In the genomic region with DNA sequence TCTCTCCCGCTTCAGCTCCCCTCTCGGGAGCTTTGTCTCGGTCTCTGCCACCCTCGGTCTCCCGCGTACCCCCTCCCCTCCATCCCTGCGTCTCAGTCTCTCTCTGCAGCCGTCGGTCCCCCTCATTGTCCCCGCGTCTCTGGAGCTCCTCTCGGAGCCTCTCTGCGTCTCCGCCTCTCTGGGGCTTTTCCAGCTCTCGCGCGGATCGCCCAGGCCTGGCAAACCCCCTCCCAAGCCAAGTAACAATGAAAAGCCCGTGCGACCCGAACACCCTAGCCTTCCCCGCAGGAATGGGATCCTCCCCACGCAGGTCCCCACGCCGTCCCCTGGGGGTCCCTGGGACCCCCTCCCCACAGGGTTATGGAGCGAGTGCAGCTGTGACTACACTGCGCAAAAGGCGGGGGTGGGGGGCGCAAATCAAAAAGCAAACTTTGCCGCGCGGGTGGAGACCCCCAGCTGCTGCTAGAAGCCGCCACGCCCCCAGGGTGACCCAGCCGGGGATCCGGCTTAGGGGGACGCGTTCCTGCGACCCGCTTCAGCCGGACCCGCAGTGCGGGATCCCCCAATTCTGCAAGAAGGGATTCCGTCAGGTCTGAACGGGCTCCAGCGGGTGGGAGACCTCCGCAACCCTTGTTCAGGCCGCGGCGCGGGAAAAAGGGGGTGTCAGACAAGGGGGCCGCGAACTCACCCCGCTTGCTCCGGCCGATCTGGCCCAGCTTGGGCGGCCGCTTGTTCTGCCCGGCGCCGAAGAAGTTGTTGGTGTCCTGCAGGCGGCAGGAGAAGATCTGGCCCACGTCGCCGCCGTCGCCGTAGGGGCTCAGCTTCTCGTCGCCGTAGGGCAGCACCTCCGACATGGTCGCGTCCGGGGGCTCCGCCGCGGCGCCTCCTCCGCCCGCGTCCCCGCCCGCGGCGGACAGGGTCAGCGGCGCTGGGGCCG, we compare ENCODE assay signal across 8 cellular contexts. TPM values are rescaled to one million over a fixed set of nuclear protein-coding genes. Genes with fewer than 3 reads are reported as not detected.
DNase-seq lines count a peak whose midpoint lies in the region; ATAC-seq and TF ChIP-seq lines count a peak whose summit lies in the region.

No MANE protein-coding gene starts in this region.

- H3K36me3 ChIP-seq in liver (ENCODE audit: control insufficient read depth in 4 of 4, insufficient read depth in 3 of 4, low read depth in 1 of 4, low read length in 3 of 4) (no peaks in the 10 kb centered on the region), tibial nerve (no peaks in the 10 kb centered on the region)

- under 1% methylated on average over 89 of the region's 89 CpGs for WGBS in liver
- WGBS in tibial nerve, 2 donors: 1% methylated on average over 46 to 51 of the region's 89 CpGs

- H3K27me3 ChIP-seq in liver (ENCODE audit: control insufficient read depth in 4 of 4, insufficient read depth in 4 of 4, low read length in 3 of 4) (no peaks in the 10 kb centered on the region), tibial nerve (peaks cover 0 to 67% of the 10 kb centered on the region in 2 donors)

- peak overlapping the region; percentile 71 to 85 for H3K27ac ChIP-seq in liver (ENCODE audit: low read depth in 1 of 2, low read length in 2 of 2)
- H3K27ac ChIP-seq in tibial nerve: peak overlapping the region in 1 of 4 donors; percentile 47

- H3K4me1 ChIP-seq in liver (ENCODE audit: control insufficient read depth in 4 of 4, insufficient read depth in 4 of 4, low read length in 3 of 4): peaks cover 11 to 57% (median 44%) of the 10 kb centered on the region in 4 donors
- peaks cover 0 to 39% (median 16%) of the 10 kb centered on the region in 4 donors for H3K4me1 ChIP-seq in tibial nerve

- TF ChIP-seq EP300 in tibial nerve (IDR thresholded peaks at IDR 0.05): no peak

- TF ChIP-seq CTCF in liver (IDR thresholded peaks at IDR 0.05; ENCODE audit: low read depth, low read length, missing input control) (no peak), tibial nerve (IDR thresholded peaks at IDR 0.05) (no peak), omental fat pad (IDR thresholded peaks at IDR 0.05) (no peak)

- DNase-seq in Right ventricle myocardium inferior (ENCODE audit: missing footprints) (peak; percentile 53), Right ventricle myocardium superior (no peak), T47D (ENCODE audit: low read depth in 1 of 2, low spot score in 1 of 2) (peak; percentile 28 to 29), tibial nerve (ENCODE audit: low spot score in 2 of 2) (no peak), omental fat pad (ENCODE audit: low spot score) (no peak)

- TF ChIP-seq RAD21 in liver (IDR thresholded peaks at IDR 0.05): no peak

- peak overlapping the region; percentile 36 to 76 for H3K9ac ChIP-seq in liver (ENCODE audit: low read depth in 1 of 2, low read length in 2 of 2)

- ATAC-seq in Right ventricle myocardium inferior: no peak
- ATAC-seq in Right ventricle myocardium superior (ENCODE audit: poor library complexity): no peak
- ATAC-seq in omental fat pad (ENCODE audit: low FRiP score): no peak
- ATAC-seq in GM18867 (IDR thresholded peaks at IDR 0.05; ENCODE audit: unreplicated experiment): no peak
- ATAC-seq in GM21723 (IDR thresholded peaks at IDR 0.05; ENCODE audit: unreplicated experiment): no peak

- no peak for TF ChIP-seq POLR2A in tibial nerve (IDR thresholded peaks at IDR 0.05)

- intact Hi-C loops in Right ventricle myocardium inferior (cut with DNase I) (no loop called here), Right ventricle myocardium superior (cut with DNase I) (no loop called here)

- H3K4me3 ChIP-seq in liver (ENCODE audit: low read depth in 1 of 3, low read length in 3 of 3): peak overlapping the region; percentile 80 to 88 (median 87)
- peak overlapping the region; percentile 25 to 70 (median 38) for H3K4me3 ChIP-seq in tibial nerve

- in situ Hi-C loops in T47D (cut with HindIII; ENCODE audit: low pct_unique_long_range_greater_than_20kb, low sequenced_read_pairs): no loop called here

- H3K9me3 ChIP-seq in liver (ENCODE audit: control insufficient read depth in 4 of 4, low read length in 3 of 4) (no peaks in the 10 kb centered on the region), tibial nerve (no peaks in the 10 kb centered on the region)

TF ChIP-seq in liver, 16 proteins besides CTCF, POLR2A, EP300 and RAD21:
- no peak for TF ChIP-seq HNF4G (IDR thresholded peaks at IDR 0.05)
- TF ChIP-seq RXRA (IDR thresholded peaks at IDR 0.05): no peak
- no peak for TF ChIP-seq GABPA (IDR thresholded peaks at IDR 0.05 in 1 of 2, conservative IDR thresholded peaks at IDR 0.05 in 1 of 2)
- no peak for TF ChIP-seq FOXA2 (IDR thresholded peaks at IDR 0.05)
- TF ChIP-seq SP1 (IDR thresholded peaks at IDR 0.05): no peak
- no peak for TF ChIP-seq JUND (IDR thresholded peaks at IDR 0.05)
- TF ChIP-seq, protein P1, sequence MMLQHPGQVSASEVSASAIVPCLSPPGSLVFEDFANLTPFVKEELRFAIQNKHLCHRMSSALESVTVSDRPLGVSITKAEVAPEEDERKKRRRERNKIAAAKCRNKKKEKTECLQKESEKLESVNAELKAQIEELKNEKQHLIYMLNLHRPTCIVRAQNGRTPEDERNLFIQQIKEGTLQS (IDR thresholded peaks at IDR 0.05): no peak
- no peak for TF ChIP-seq HNF4A (conservative IDR thresholded peaks at IDR 0.05)
- TF ChIP-seq, protein P2, sequence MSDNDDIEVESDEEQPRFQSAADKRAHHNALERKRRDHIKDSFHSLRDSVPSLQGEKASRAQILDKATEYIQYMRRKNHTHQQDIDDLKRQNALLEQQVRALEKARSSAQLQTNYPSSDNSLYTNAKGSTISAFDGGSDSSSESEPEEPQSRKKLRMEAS (IDR thresholded peaks at IDR 0.05): no peak
- no peak for TF ChIP-seq TAF1 (conservative IDR thresholded peaks at IDR 0.05)
- TF ChIP-seq NR2F2 (IDR thresholded peaks at IDR 0.05): no peak
- TF ChIP-seq, protein P3, sequence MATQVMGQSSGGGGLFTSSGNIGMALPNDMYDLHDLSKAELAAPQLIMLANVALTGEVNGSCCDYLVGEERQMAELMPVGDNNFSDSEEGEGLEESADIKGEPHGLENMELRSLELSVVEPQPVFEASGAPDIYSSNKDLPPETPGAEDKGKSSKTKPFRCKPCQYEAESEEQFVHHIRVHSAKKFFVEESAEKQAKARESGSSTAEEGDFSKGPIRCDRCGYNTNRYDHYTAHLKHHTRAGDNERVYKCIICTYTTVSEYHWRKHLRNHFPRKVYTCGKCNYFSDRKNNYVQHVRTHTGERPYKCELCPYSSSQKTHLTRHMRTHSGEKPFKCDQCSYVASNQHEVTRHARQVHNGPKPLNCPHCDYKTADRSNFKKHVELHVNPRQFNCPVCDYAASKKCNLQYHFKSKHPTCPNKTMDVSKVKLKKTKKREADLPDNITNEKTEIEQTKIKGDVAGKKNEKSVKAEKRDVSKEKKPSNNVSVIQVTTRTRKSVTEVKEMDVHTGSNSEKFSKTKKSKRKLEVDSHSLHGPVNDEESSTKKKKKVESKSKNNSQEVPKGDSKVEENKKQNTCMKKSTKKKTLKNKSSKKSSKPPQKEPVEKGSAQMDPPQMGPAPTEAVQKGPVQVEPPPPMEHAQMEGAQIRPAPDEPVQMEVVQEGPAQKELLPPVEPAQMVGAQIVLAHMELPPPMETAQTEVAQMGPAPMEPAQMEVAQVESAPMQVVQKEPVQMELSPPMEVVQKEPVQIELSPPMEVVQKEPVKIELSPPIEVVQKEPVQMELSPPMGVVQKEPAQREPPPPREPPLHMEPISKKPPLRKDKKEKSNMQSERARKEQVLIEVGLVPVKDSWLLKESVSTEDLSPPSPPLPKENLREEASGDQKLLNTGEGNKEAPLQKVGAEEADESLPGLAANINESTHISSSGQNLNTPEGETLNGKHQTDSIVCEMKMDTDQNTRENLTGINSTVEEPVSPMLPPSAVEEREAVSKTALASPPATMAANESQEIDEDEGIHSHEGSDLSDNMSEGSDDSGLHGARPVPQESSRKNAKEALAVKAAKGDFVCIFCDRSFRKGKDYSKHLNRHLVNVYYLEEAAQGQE (IDR thresholded peaks at IDR 0.05): no peak
- no peak for TF ChIP-seq FOXA1 (IDR thresholded peaks at IDR 0.05)
- TF ChIP-seq, protein P4, sequence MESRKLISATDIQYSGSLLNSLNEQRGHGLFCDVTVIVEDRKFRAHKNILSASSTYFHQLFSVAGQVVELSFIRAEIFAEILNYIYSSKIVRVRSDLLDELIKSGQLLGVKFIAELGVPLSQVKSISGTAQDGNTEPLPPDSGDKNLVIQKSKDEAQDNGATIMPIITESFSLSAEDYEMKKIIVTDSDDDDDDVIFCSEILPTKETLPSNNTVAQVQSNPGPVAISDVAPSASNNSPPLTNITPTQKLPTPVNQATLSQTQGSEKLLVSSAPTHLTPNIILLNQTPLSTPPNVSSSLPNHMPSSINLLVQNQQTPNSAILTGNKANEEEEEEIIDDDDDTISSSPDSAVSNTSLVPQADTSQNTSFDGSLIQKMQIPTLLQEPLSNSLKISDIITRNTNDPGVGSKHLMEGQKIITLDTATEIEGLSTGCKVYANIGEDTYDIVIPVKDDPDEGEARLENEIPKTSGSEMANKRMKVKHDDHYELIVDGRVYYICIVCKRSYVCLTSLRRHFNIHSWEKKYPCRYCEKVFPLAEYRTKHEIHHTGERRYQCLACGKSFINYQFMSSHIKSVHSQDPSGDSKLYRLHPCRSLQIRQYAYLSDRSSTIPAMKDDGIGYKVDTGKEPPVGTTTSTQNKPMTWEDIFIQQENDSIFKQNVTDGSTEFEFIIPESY (IDR thresholded peaks at IDR 0.05): no peak
- TF ChIP-seq YY1 (IDR thresholded peaks at IDR 0.05): no peak
- TF ChIP-seq EGR1 (IDR thresholded peaks at IDR 0.05; ENCODE audit: low read depth in 2 of 2): no peak
TF ChIP-seq in liver: peak in this region for 0.

RNA-seq across cellular contexts. Expression of a gene that starts 1.2 kb away (rescaled TPM):
- total RNA-seq in Right ventricle myocardium inferior: 11.8 TPM
- total RNA-seq in Right ventricle myocardium superior: 10.0 TPM
- total RNA-seq in liver: 10 to 100 TPM; 12.3 to 13.0 TPM
- 10 to 100 TPM; 14.9 to 15.1 TPM for polyA plus RNA-seq in liver
- 1 to 10 TPM; 2.4 to 5.9 (median 4.8) TPM for total RNA-seq in tibial nerve
- 1 to 10 TPM; 4.4 to 6.5 (median 5.4) TPM for total RNA-seq in omental fat pad

RNA-seq across cellular contexts. Expression of a gene that starts 23.2 kb away (rescaled TPM):
- total RNA-seq in Right ventricle myocardium inferior (44.6 TPM), Right ventricle myocardium superior (42.1 TPM), liver (10 to 100 TPM in 1 of 2 donors, 1 to 10 TPM in 1; 9.5 to 17.1 TPM), tibial nerve (10 to 100 TPM; 27.5 to 31.2 (median 30.6) TPM), omental fat pad (10 to 100 TPM; 22.1 to 36.4 (median 27.1) TPM)
- 10 to 100 TPM; 16.6 to 19.4 TPM for polyA plus RNA-seq in liver

Comparison
In these comparisons a context has a peak if more than half of its experiments do, and no peak if none do; other contexts are left out.
1. DNase-seq: peak in Right ventricle myocardium inferior (single experiment) and T47D (2 of 2); none in Right ventricle myocardium superior (single experiment), tibial nerve (0 of 2) and omental fat pad (single experiment).